Comparison of ENCODE assay signal across 22 cellular contexts in the genomic region with DNA sequence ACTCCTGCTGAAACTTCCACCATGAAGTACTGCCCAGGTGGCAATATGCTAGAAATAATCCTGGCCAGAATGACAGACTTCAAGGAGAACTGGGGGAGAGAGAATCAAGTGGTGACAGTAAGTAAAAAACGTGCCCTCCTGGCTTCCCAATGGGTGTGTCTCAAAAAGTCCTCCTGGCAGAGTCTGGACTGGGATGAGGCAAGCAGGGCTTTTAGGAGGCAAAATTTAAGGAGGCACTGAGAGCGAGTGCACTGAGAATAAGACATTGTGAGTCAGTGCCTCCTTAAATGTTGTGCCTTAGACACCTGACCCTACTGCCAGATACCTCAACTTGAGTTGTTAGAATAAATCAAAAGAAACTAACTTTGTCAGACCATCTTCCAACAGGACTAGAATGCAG. TPM values are rescaled to one million over a fixed set of nuclear protein-coding genes. Genes with fewer than 3 reads are reported as not detected.
A peak's percentile ranks its signal among the peaks of the same experiment; 100 is the strongest.
DNase-seq lines count a peak whose midpoint lies in the region; ATAC-seq and TF ChIP-seq lines count a peak whose summit lies in the region.
"Had no signal": no experiment of that assay in that cellular context is flagged by ENCODE, and none has a peak within 500 bp of the region (broad histone marks: within the 10 kb centered on the region; RNA-seq: fewer than 3 reads in every experiment).

No MANE protein-coding gene starts in this region.

- no peak overlapping the region for H4K8ac ChIP-seq in neuronal stem cell (ENCODE audit: low read depth, low read length)

- H3K79me1 ChIP-seq in neuronal stem cell (ENCODE audit: low read depth, low read length): no peaks in the 10 kb centered on the region

- CTCF ChIA-PET in HEK293 (lab: Yijun Ruan, JAX): no interaction called here
- CTCF ChIA-PET in HEK293T (lab: Yijun Ruan, JAX): no interaction called here

- in situ Hi-C loops in GM13977 (cut with MboI; ENCODE audit: low pct_unique_long_range_greater_than_20kb, low sequenced_read_pairs, unreplicated experiment): no loop called here

- H3K27ac ChIP-seq in HEK293 (ENCODE audit: extremely low read depth, low read depth, low read length) (no peak overlapping the region), RWPE2 (ENCODE audit: poor library complexity, severe bottlenecking) (no peak overlapping the region), psoas muscle (no peak overlapping the region), neuronal stem cell (replicated peaks; ENCODE audit: low read length) (no peak overlapping the region)
- H3K27ac ChIP-seq: A549; BLaER1 treated with 17β-estradiol and CSF1 and Interleukin-3, amounts not matched to agents 10 nM and 100 nM had no signal

- no peak for TF ChIP-seq CTCF in HEK293 (tag by site-specific recombination; IDR thresholded peaks at IDR 0.05)
- no peak for TF ChIP-seq CTCF in RWPE2 (IDR thresholded peaks at IDR 0.05; ENCODE audit: poor library complexity, severe bottlenecking)
- TF ChIP-seq CTCF in psoas muscle (IDR thresholded peaks at IDR 0.05): no peak
- TF ChIP-seq CTCF in GM13977 (IDR thresholded peaks at IDR 0.05; ENCODE audit: extremely low read depth, insufficient read depth, missing control alignments): no peak

- ATAC-seq in RWPE2 (ENCODE audit: low read depth) (peak; percentile 17; the same call in 1 of the 3 replicates), psoas muscle (peak in 3 of 4 donors; percentile 47 to 69 (median 68))
- ATAC-seq: A549, GM12878 had no signal

- WGBS in psoas muscle, 3 donors: 42 to 50% (median 47%) methylated on average over 2 of the region's 2 CpGs
- no CpG with 5 or more reads among the region's 2 CpGs for WGBS in neuronal stem cell (ENCODE audit: extremely low coverage in 2 of 2, insufficient read length in 2 of 2, insufficient replicate concordance in 1 of 2), 2 donors

- no peak overlapping the region for H2BK12ac ChIP-seq in neuronal stem cell (ENCODE audit: low read length)

- POLR2A ChIA-PET in HEK293 (lab: Yijun Ruan, JAX): no interaction called here
- POLR2A ChIA-PET in HEK293T (lab: Yijun Ruan, JAX): no interaction called here

- H3K36me3 ChIP-seq in HEK293 (ENCODE audit: control insufficient read depth in 2 of 2, insufficient read depth in 1 of 2, low read length in 2 of 2): no peaks in the 10 kb centered on the region
- H3K36me3 ChIP-seq in RWPE2 (ENCODE audit: low read depth): no peaks in the 10 kb centered on the region
- H3K36me3 ChIP-seq in psoas muscle (ENCODE audit: insufficient read depth in 1 of 2, low read depth in 1 of 2): no peaks in the 10 kb centered on the region
- H3K36me3 ChIP-seq in neuronal stem cell (replicated peaks in 1 of 2; ENCODE audit: control insufficient read depth in 2 of 2, insufficient read depth in 2 of 2, low read length in 2 of 2): no peaks in the 10 kb centered on the region
- H3K36me3 ChIP-seq: BE2C; BLaER1 treated with 17β-estradiol and CSF1 and Interleukin-3, amounts not matched to agents 10 nM and 100 nM; HAP-1 had no signal

- DNase-seq in RWPE2 (ENCODE audit: low spot score): no peak
- no peak for DNase-seq in psoas muscle
- DNase-seq in HEK293T (ENCODE audit: extremely low spot score): no peak
- DNase-seq in GM13977 (ENCODE audit: low spot score): no peak
- DNase-seq in neuronal stem cell (ENCODE audit: low spot score): no peak
- DNase-seq: 8988T; ACHN; AML-193; BE2C; CD4-positive, alpha-beta T cell; CD8-positive, alpha-beta memory T cell; DMS 273 treated with DMSO at 0.1 percent for 48 hours; DMS79; EL; GDM1; GOT3 had no signal

- H3K14ac ChIP-seq in neuronal stem cell (ENCODE audit: low read length): no peak overlapping the region

- no peak overlapping the region for H2BK15ac ChIP-seq in neuronal stem cell (ENCODE audit: low read length)

- no peak overlapping the region for H2BK5ac ChIP-seq in neuronal stem cell (ENCODE audit: low read length)

- no peak overlapping the region for H2BK120ac ChIP-seq in neuronal stem cell (ENCODE audit: low read depth, low read length)

- peaks cover 9% of the 10 kb centered on the region; the same call in 1 of the 2 replicates for H3K4me1 ChIP-seq in HEK293 (ENCODE audit: control insufficient read depth, insufficient read depth, low read length)
- no peaks in the 10 kb centered on the region for H3K4me1 ChIP-seq in RWPE2 (ENCODE audit: insufficient read depth, poor library complexity, severe bottlenecking)
- peaks cover 16% of the 10 kb centered on the region for H3K4me1 ChIP-seq in psoas muscle
- H3K4me1 ChIP-seq in neuronal stem cell (ENCODE audit: control insufficient read depth in 2 of 2, insufficient read depth in 1 of 2, low read depth in 1 of 2, low read length in 2 of 2): peaks cover 0 to 6% of the 10 kb centered on the region in 2 donors
- H3K4me1 ChIP-seq: A549, BE2C, HAP-1 had no signal

- H3K4me3 ChIP-seq in HEK293 (ENCODE audit: low read depth, low read length): no peak overlapping the region
- H3K4me3 ChIP-seq in RWPE2 (ENCODE audit: severe bottlenecking): no peak overlapping the region
- no peak overlapping the region for H3K4me3 ChIP-seq in psoas muscle
- H3K4me3 ChIP-seq in neuronal stem cell (ENCODE audit: low read length in 2 of 2): no peak overlapping the region
- H3K4me3 ChIP-seq: A549; BLaER1 treated with 17β-estradiol and CSF1 and Interleukin-3, amounts not matched to agents 10 nM and 100 nM; GM12878; HAP-1 had no signal

- no peak overlapping the region for H3K4ac ChIP-seq in neuronal stem cell (ENCODE audit: low read length)

- no peak overlapping the region for H4K91ac ChIP-seq in neuronal stem cell (ENCODE audit: low read depth, low read length, poor library complexity)

- intact Hi-C loops in psoas muscle (cut with DNase I): loop anchor here (5.0 kb wide), 1 partner anchor 139 kb away; no protein-coding TSS in a partner anchor

- H3K9me3 ChIP-seq in HEK293 (ENCODE audit: control insufficient read depth, insufficient read depth, low read depth, low read length) (no peaks in the 10 kb centered on the region), RWPE2 (ENCODE audit: severe bottlenecking) (no peaks in the 10 kb centered on the region), psoas muscle (no peaks in the 10 kb centered on the region), neuronal stem cell (replicated peaks in 1 of 2; ENCODE audit: control insufficient read depth in 2 of 2, insufficient read depth in 1 of 2, low read depth in 1 of 2, low read length in 2 of 2) (no peaks in the 10 kb centered on the region)
- H3K9me3 ChIP-seq: A549; BE2C; BLaER1 treated with 17β-estradiol and CSF1 and Interleukin-3, amounts not matched to agents 10 nM and 100 nM; HAP-1 had no signal

- no peak overlapping the region for H3K4me2 ChIP-seq in neuronal stem cell (ENCODE audit: insufficient read depth, low read length, poor library complexity, severe bottlenecking)
- H3K4me2 ChIP-seq: A549; BLaER1 treated with 17β-estradiol and CSF1 and Interleukin-3, amounts not matched to agents 10 nM and 100 nM had no signal

- H2AFZ ChIP-seq in neuronal stem cell (ENCODE audit: low read length): no peak overlapping the region

- H3K9ac ChIP-seq in neuronal stem cell (ENCODE audit: low read depth, low read length, poor library complexity): no peak overlapping the region
- H3K9ac ChIP-seq: BLaER1 treated with 17β-estradiol and CSF1 and Interleukin-3, amounts not matched to agents 10 nM and 100 nM had no signal

- no peak overlapping the region for H2AK5ac ChIP-seq in neuronal stem cell (ENCODE audit: low read depth, low read length)

- H3K27me3 ChIP-seq in RWPE2 (ENCODE audit: insufficient read depth, poor library complexity, severe bottlenecking): no peaks in the 10 kb centered on the region
- no peaks in the 10 kb centered on the region for H3K27me3 ChIP-seq in psoas muscle (ENCODE audit: insufficient read depth in 3 of 3, low read length in 2 of 3)
- peaks cover 0 to 15% (median 0%) of the 10 kb centered on the region in 3 experiments for H3K27me3 ChIP-seq in neuronal stem cell (ENCODE audit: control insufficient read depth in 3 of 3, insufficient read depth in 3 of 3, low read depth in 1 of 3, low read length in 3 of 3)
- H3K27me3 ChIP-seq: BE2C; BLaER1 treated with 17β-estradiol and CSF1 and Interleukin-3, amounts not matched to agents 10 nM and 100 nM had no signal

- H3K23ac ChIP-seq in neuronal stem cell (ENCODE audit: low read depth, low read length, poor library complexity): no peak overlapping the region

- no peak overlapping the region for H3K18ac ChIP-seq in neuronal stem cell (ENCODE audit: low read length)

TF ChIP-seq in HEK293T, 16 proteins besides CTCF, POLR2A, EP300 and RAD21:
- TF ChIP-seq BHLHE40 (IDR thresholded peaks at IDR 0.05; ENCODE audit: borderline replicate concordance): no peak
- TF ChIP-seq TARDBP (IDR thresholded peaks at IDR 0.05): no peak
- no peak for TF ChIP-seq FOXA1 (IDR thresholded peaks at IDR 0.05)
- no peak for TF ChIP-seq SP1 (IDR thresholded peaks at IDR 0.05)
- TF ChIP-seq LEF1 (IDR thresholded peaks at IDR 0.05; ENCODE audit: borderline replicate concordance): no peak
- TF ChIP-seq HDGF (IDR thresholded peaks at IDR 0.05; ENCODE audit: borderline replicate concordance): no peak
- TF ChIP-seq L3MBTL2 (conservative IDR thresholded peaks at IDR 0.05): no peak
- no peak for TF ChIP-seq FOXK2 (IDR thresholded peaks at IDR 0.05)

RNA-seq across cellular contexts. Expression of a gene that starts 2.2 kb away (rescaled TPM):
- not detected for total RNA-seq in psoas muscle
- 1 to 10 TPM in 1 of 3 donors, under 1 TPM in 2; 0.08 to 1.2 (median 0.08) TPM for polyA plus RNA-seq in psoas muscle
- polyA plus RNA-seq in neuronal stem cell (2013, experiment 1 of 2): not detected
- polyA plus RNA-seq in neuronal stem cell (2013, experiment 2 of 2): not detected
- total RNA-seq: CD4-positive, alpha-beta T cell; CD8-positive, alpha-beta memory T cell; GM12878 had no signal
- polyA plus RNA-seq: A549; CD14-positive monocyte; CD8-positive, alpha-beta memory T cell; GM12878 had no signal
